Comparison of ENCODE assay signal across 29 cellular contexts in genomic region chr10:103751696-103752287, GRCh38.
DNase-seq lines count a peak whose midpoint lies in the region; ATAC-seq, FAIRE-seq and TF ChIP-seq lines count a peak whose summit lies in the region.
"Had no signal": no experiment of that assay in that cellular context is flagged by ENCODE, and none has a peak within 500 bp of the region (broad histone marks: within the 10 kb centered on the region; RNA-seq: fewer than 3 reads in every experiment).

No MANE protein-coding gene starts in this region.

- H3K4me3 ChIP-seq in esophagus (ENCODE audit: low read depth in 1 of 2, low read length in 2 of 2) (no peak overlapping the region), kidney (ENCODE audit: low read length in 2 of 2) (no peak overlapping the region), gastrocnemius medialis (no peak overlapping the region), uterus (no peak overlapping the region)
- H3K4me3 ChIP-seq: adrenal gland, body of pancreas, left lung, MG63, PC-9, spleen, testis had no signal

- H3K4me1 ChIP-seq in esophagus (ENCODE audit: control insufficient read depth in 2 of 2, insufficient read depth in 2 of 2, low read length in 1 of 2) (peaks cover 5 to 22% of the 10 kb centered on the region in 2 donors), kidney (ENCODE audit: control insufficient read depth in 1 of 2, insufficient read depth in 1 of 2, low read depth in 1 of 2, low read length in 2 of 2) (peaks cover 0 to 3% of the 10 kb centered on the region in 2 donors), gastrocnemius medialis (peaks cover 25 to 26% of the 10 kb centered on the region in 2 donors), uterus (no peaks in the 10 kb centered on the region)
- H3K4me1 ChIP-seq: body of pancreas had no signal

- no peak overlapping the region for H3K9ac ChIP-seq in kidney (ENCODE audit: low read length in 2 of 2)

- no peak for FAIRE-seq in kidney (lab: Jason Lieb, UNC)
- FAIRE-seq: endothelial cell of umbilical vein had no signal

- TF ChIP-seq CTCF in kidney (IDR thresholded peaks at IDR 0.05; ENCODE audit: borderline replicate concordance, extremely low read depth, insufficient read depth) = no peak
- TF ChIP-seq CTCF in gastrocnemius medialis (IDR thresholded peaks at IDR 0.05 in 4 of 5, conservative IDR thresholded peaks at IDR 0.05 in 1 of 5) = no peak
- no peak for TF ChIP-seq CTCF in uterus (IDR thresholded peaks at IDR 0.05)

- DNase-seq in RPMI7951 (ENCODE audit: low read depth) (peak; percentile 76), kidney (peak; percentile 22), gastrocnemius medialis (no peak), uterus (no peak), NCI-H526 treated with DMSO at 0.1 percent for 48 hours (lab: John Stamatoyannopoulos, UW) (no peak), activated gamma-delta T cell (lab: John Stamatoyannopoulos, UW) (no peak)
- DNase-seq in stimulated activated naive CD8-positive, alpha-beta T cell treated with anti-CD3 and anti-CD28 coated beads, Interleukin-15, Interleukin-2, amounts not matched to agents 100 U/mL and 50 U/mL, for 24 hours = no peak
- DNase-seq: activated CD4-positive, alpha-beta memory T cell treated with anti-CD3 and anti-CD28 coated beads for 36 hours; activated CD4-positive, alpha-beta T cell treated with anti-CD3 and anti-CD28 coated beads for 1 hour; activated naive CD4-positive, alpha-beta T cell treated with anti-CD3 and anti-CD28 coated beads, Interleukin-2, amount 10 ng/mL, durations not matched to agents 7 days and 5 days; adrenal gland; AML-193; body of pancreas; CD4-positive, alpha-beta memory T cell; H7; KG1; left lung; MG63; naive B cell; NCI-H1105 treated with DMSO at 0.1 percent for 48 hours; NCI-H2029 treated with DMSO at 0.1 percent for 48 hours; occipital lobe; PC-9; spleen; stimulated activated CD4-positive, alpha-beta T cell treated with anti-CD3 and anti-CD28 coated beads, Interleukin-2, amount 100 ng/mL, for 24 hours; SW 1271; testis had no signal

- H3K9me3 ChIP-seq in esophagus (ENCODE audit: control insufficient read depth in 2 of 2, insufficient read depth in 1 of 2, low read depth in 1 of 2, low read length in 1 of 2) (no peaks in the 10 kb centered on the region), kidney (ENCODE audit: control insufficient read depth in 1 of 2, low read length in 2 of 2) (peaks cover 4 to 7% of the 10 kb centered on the region in 2 donors), gastrocnemius medialis (no peaks in the 10 kb centered on the region), uterus (no peaks in the 10 kb centered on the region)
- H3K9me3 ChIP-seq: adrenal gland, body of pancreas, testis had no signal

- H3K27me3 ChIP-seq in esophagus (ENCODE audit: control insufficient read depth in 1 of 2, insufficient read depth in 2 of 2, low read length in 2 of 2) (no peaks in the 10 kb centered on the region), gastrocnemius medialis (no peaks in the 10 kb centered on the region), uterus (no peaks in the 10 kb centered on the region)
- H3K27me3 ChIP-seq: adrenal gland, body of pancreas, left lung, MG63, spleen, testis had no signal

- TF ChIP-seq POLR2A in gastrocnemius medialis (IDR thresholded peaks at IDR 0.05) (no peak), uterus (IDR thresholded peaks at IDR 0.05) (no peak)

- in situ Hi-C loops in gastrocnemius medialis (cut with MboI; ENCODE audit: low sequenced_read_pairs in 4 of 4) = no loop called here

- ATAC-seq in gastrocnemius medialis = peak; percentile 21 to 51
- no peak for ATAC-seq in stimulated activated naive CD8-positive, alpha-beta T cell treated with anti-CD3 and anti-CD28 coated beads, Interleukin-15, Interleukin-2, amounts not matched to agents 100 U/mL and 50 U/mL, for 24 hours
- ATAC-seq: body of pancreas, left lung had no signal

- intact Hi-C loops in kidney (cut with DNase I) (no loop called here), gastrocnemius medialis (cut with DNase I; ENCODE audit: low total_unique reads) (no loop called here), uterus (cut with DNase I; ENCODE audit: low total_unique reads) (no loop called here)

- H3K36me3 ChIP-seq in esophagus (ENCODE audit: control insufficient read depth in 2 of 2, insufficient read depth in 2 of 2, low read length in 1 of 2) = no peaks in the 10 kb centered on the region
- no peaks in the 10 kb centered on the region for H3K36me3 ChIP-seq in kidney (ENCODE audit: control insufficient read depth in 1 of 2, insufficient read depth in 2 of 2, low read length in 2 of 2)
- no peaks in the 10 kb centered on the region for H3K36me3 ChIP-seq in gastrocnemius medialis
- no peaks in the 10 kb centered on the region for H3K36me3 ChIP-seq in uterus
- H3K36me3 ChIP-seq: adrenal gland, left lung, MG63, spleen had no signal

- WGBS in esophagus, 2 donors = 69 to 72% methylated on average over 7 of the region's 7 CpGs

- peak overlapping the region; percentile 2 to 45 for H3K27ac ChIP-seq in esophagus (ENCODE audit: low read depth in 2 of 2, low read length in 1 of 2)
- no peak overlapping the region for H3K27ac ChIP-seq in kidney (ENCODE audit: low read depth in 2 of 2, low read length in 2 of 2)
- H3K27ac ChIP-seq in gastrocnemius medialis = peak overlapping the region; percentile 15 to 58 (median 42)
- no peak overlapping the region for H3K27ac ChIP-seq in uterus
- H3K27ac ChIP-seq: adrenal gland, body of pancreas, left lung, PC-9, spleen, testis had no signal

Comparison
In these comparisons a context has a peak if more than half of its experiments do, and no peak if none do; other contexts are left out.
1. DNase-seq: peak in RPMI7951 (single experiment) and kidney (single experiment); none in gastrocnemius medialis (0 of 2), uterus (0 of 2), NCI-H526 treated with DMSO at 0.1 percent for 48 hours (single experiment), activated gamma-delta T cell (single experiment) and stimulated activated naive CD8-positive, alpha-beta T cell treated with anti-CD3 and anti-CD28 coated beads, Interleukin-15, Interleukin-2, amounts not matched to agents 100 U/mL and 50 U/mL, for 24 hours (single experiment).
2. H3K27ac ChIP-seq: peak in esophagus (2 of 2) and gastrocnemius medialis (4 of 4); none in kidney (0 of 2) and uterus (0 of 2).